Comparison of ENCODE assay signal across 7 cellular contexts in genomic region chr16:67104061-67104460, GRCh38. TPM values are rescaled to one million over a fixed set of nuclear protein-coding genes. Genes with fewer than 3 reads are reported as not detected.
DNase-seq lines count a peak whose midpoint lies in the region; ATAC-seq and TF ChIP-seq lines count a peak whose summit lies in the region.
"Had no signal": no experiment of that assay in that cellular context is flagged by ENCODE, and none has a peak within 500 bp of the region (broad histone marks: within the 10 kb centered on the region; RNA-seq: fewer than 3 reads in every experiment).

No MANE protein-coding gene starts in this region.

- ATAC-seq in psoas muscle = peak in 3 of 4 donors; percentile 60 to 75 (median 63)

- H3K27me3 ChIP-seq in mammary epithelial cell (ENCODE audit: insufficient read depth, low read length) (no peaks in the 10 kb centered on the region), psoas muscle (ENCODE audit: insufficient read depth in 3 of 3, low read length in 2 of 3) (no peaks in the 10 kb centered on the region)

- 55% methylated on average over 4 of the region's 4 CpGs for WGBS in mammary epithelial cell (ENCODE audit: low coverage, missing lambda C conversion rate)
- 44 to 52% (median 50%) methylated on average over 4 of the region's 4 CpGs for WGBS in psoas muscle, 3 donors

- TF ChIP-seq CTCF in mammary epithelial cell (conservative IDR thresholded peaks at IDR 0.05 in 1 of 2, IDR thresholded peaks at IDR 0.05 in 1 of 2; ENCODE audit: extremely low read depth in 1 of 2, insufficient read depth in 1 of 2, low read depth in 1 of 2, low read length in 2 of 2) (peak; percentile 34 to 40), psoas muscle (IDR thresholded peaks at IDR 0.05) (peak; percentile 32)

- H3K36me3 ChIP-seq in mammary epithelial cell (ENCODE audit: insufficient read depth, low read length) (peaks cover 14% of the 10 kb centered on the region), psoas muscle (ENCODE audit: insufficient read depth in 1 of 2, low read depth in 1 of 2) (peaks cover 0 to 19% of the 10 kb centered on the region in 2 donors)

- no peak overlapping the region for H2AFZ ChIP-seq in mammary epithelial cell (ENCODE audit: low read depth, low read length)

- no peak overlapping the region for H3K4me2 ChIP-seq in mammary epithelial cell (ENCODE audit: insufficient read depth, low read depth, low read length)

- H3K9me3 ChIP-seq in mammary epithelial cell (replicated peaks; ENCODE audit: insufficient read depth, low read length) = no peaks in the 10 kb centered on the region
- no peaks in the 10 kb centered on the region for H3K9me3 ChIP-seq in psoas muscle

- H3K79me2 ChIP-seq in mammary epithelial cell (ENCODE audit: insufficient read depth, low read length) = no peaks in the 10 kb centered on the region

- dilution Hi-C loops in mammary epithelial cell (cut with HindIII; ENCODE audit: low sequenced_read_pairs) = no loop called here

- H3K4me1 ChIP-seq in mammary epithelial cell (ENCODE audit: insufficient read depth, low read length) = peaks cover 5% of the 10 kb centered on the region
- peaks cover 6% of the 10 kb centered on the region for H3K4me1 ChIP-seq in psoas muscle

- BruUV-seq in mammary epithelial cell (replicated peaks; lab: Mats Ljungman, UMichigan) = no TSS peak

- CTCF ChIA-PET in mammary epithelial cell (lab: Charles Lee; ENCODE audit: low non-redundant PET) = interaction anchor here (0.7 kb wide), 1 partner anchor 146 kb away, joined by 4 read pairs; no protein-coding TSS in a partner anchor

- peak; percentile 3 for DNase-seq in DMS153 (lab: John Stamatoyannopoulos, UW)
- no peak for DNase-seq in DMS153 treated with DMSO at 0.1 percent for 48 hours (lab: John Stamatoyannopoulos, UW; ENCODE audit: unreplicated experiment)
- no peak for DNase-seq in mammary epithelial cell
- DNase-seq in psoas muscle = no peak
- no peak for DNase-seq in NCI-H187 (lab: John Stamatoyannopoulos, UW)
- DNase-seq in NCI-H2107 (lab: John Stamatoyannopoulos, UW) = no peak
- DNase-seq: activated B cell treated with CpG ODN at 0.5 μM for 24 hours had no signal

- in situ Hi-C loops in mammary epithelial cell (cut with MboI; ENCODE audit: low sequenced_read_pairs in 2 of 2) = no loop called here

- H3K9ac ChIP-seq in mammary epithelial cell (ENCODE audit: insufficient read depth, low read length) = no peak overlapping the region

- intact Hi-C loops in mammary epithelial cell (cut with micrococcal nuclease) = loop anchor here (5.0 kb wide), 1 partner anchor 207 kb away; no protein-coding TSS in a partner anchor
- intact Hi-C loops in psoas muscle (cut with DNase I) = loop anchor here (5.0 to 10.0 kb wide), 3 partner anchors 87 to 127 kb away; no protein-coding TSS in a partner anchor

- H3K4me3 ChIP-seq in mammary epithelial cell (replicated peaks in 1 of 3; ENCODE audit: insufficient read depth in 1 of 3, low read depth in 2 of 3, low read length in 3 of 3) (no peak overlapping the region), psoas muscle (no peak overlapping the region)

- no peak overlapping the region for H3K27ac ChIP-seq in mammary epithelial cell (ENCODE audit: insufficient read depth, low read depth, low read length)
- H3K27ac ChIP-seq in psoas muscle = no peak overlapping the region

- H4K20me1 ChIP-seq in mammary epithelial cell (ENCODE audit: insufficient read depth, low read length) = no peaks in the 10 kb centered on the region

RNA-seq across cellular contexts. Expression of gene PHAF1, which starts 5.7 kb away (rescaled TPM):
- total RNA-seq in mammary epithelial cell (10 to 100 TPM; 12.5 to 13.5 TPM), psoas muscle (10 to 100 TPM; 12.2 to 19.5 (median 15.5) TPM)
- polyA plus RNA-seq in mammary epithelial cell (16.6 TPM), psoas muscle (10 to 100 TPM; 12.3 to 60.4 (median 12.4) TPM)
- 12.7 TPM for polyA minus RNA-seq in mammary epithelial cell

RNA-seq across cellular contexts. Expression of gene B3GNT9, which starts 46.7 kb away (rescaled TPM):
- total RNA-seq in mammary epithelial cell = 10 to 100 TPM in 1 of 2 donors, 1 to 10 TPM in 1; 4.7 to 22.0 TPM
- 10.9 TPM for polyA plus RNA-seq in mammary epithelial cell
- polyA minus RNA-seq in mammary epithelial cell = 17.8 TPM
- 1 to 10 TPM in 3 of 4 donors, under 1 TPM in 1; 0.69 to 4.1 (median 2.3) TPM for total RNA-seq in psoas muscle
- 1 to 10 TPM in 1 of 3 donors, under 1 TPM in 2; 0.75 to 1.8 (median 0.86) TPM for polyA plus RNA-seq in psoas muscle

RNA-seq across cellular contexts. Expression of gene TRADD, which starts 55.6 kb away (rescaled TPM):
- total RNA-seq in mammary epithelial cell = 10 to 100 TPM; 17.8 to 18.6 TPM
- 16.1 TPM for polyA plus RNA-seq in mammary epithelial cell
- 4.9 TPM for polyA minus RNA-seq in mammary epithelial cell
- 1 to 10 TPM; 3.9 to 6.7 (median 5.9) TPM for total RNA-seq in psoas muscle
- 10 to 100 TPM in 2 of 3 donors, 1 to 10 TPM in 1; 7.4 to 14.2 (median 10.7) TPM for polyA plus RNA-seq in psoas muscle

RNA-seq across cellular contexts. Expression of gene FBXL8, which starts 55.7 kb away (rescaled TPM):
- total RNA-seq in mammary epithelial cell (10 to 100 TPM; 12.0 to 14.6 TPM), psoas muscle (1 to 10 TPM; 4.5 to 8.6 (median 5.9) TPM)
- polyA plus RNA-seq in mammary epithelial cell (6.1 TPM), psoas muscle (1 to 10 TPM; 5.1 to 8.0 (median 5.9) TPM)
- not detected for polyA minus RNA-seq in mammary epithelial cell
